Comparison of ENCODE assay signal across 8 cellular contexts in genomic region chr1:2546515-2547209, GRCh38. TPM values are rescaled to one million over a fixed set of nuclear protein-coding genes. Genes with fewer than 3 reads are reported as not detected.
DNase-seq lines count a peak whose midpoint lies in the region; ATAC-seq, FAIRE-seq and TF ChIP-seq lines count a peak whose summit lies in the region.

No MANE protein-coding gene starts in this region.

- FAIRE-seq in GM12892 (lab: Jason Lieb, UNC): peak; percentile 95

- TF ChIP-seq CTCF in WI38 (IDR thresholded peaks at IDR 0.05; ENCODE audit: low read depth, low read length): no peak
- TF ChIP-seq CTCF in cardiac fibroblast (IDR thresholded peaks at IDR 0.05; ENCODE audit: low read depth, low read length): no peak

- peak overlapping the region; percentile 61 for H3K4me3 ChIP-seq in WI38 (ENCODE audit: low read depth, low read length)
- H3K4me3 ChIP-seq in cardiac fibroblast (replicated peaks in 1 of 2; ENCODE audit: low read depth in 2 of 2, low read length in 2 of 2): peak overlapping the region; percentile 47 to 55

- DNase-seq in GM12892 (ENCODE audit: insufficient read length) (peak; percentile 90), NCI-H2029 treated with DMSO at 0.1 percent for 48 hours (lab: John Stamatoyannopoulos, UW) (peak; percentile 40), cardiac fibroblast (ENCODE audit: low read depth in 2 of 2) (peak; percentile 69 to 71), islet precursor cell (peak; percentile 94), putamen (ENCODE audit: low spot score) (no peak)
- peak; percentile 66 to 79 (median 79) for DNase-seq in stimulated activated CD4-positive, alpha-beta T cell treated with anti-CD3 and anti-CD28 coated beads, Interleukin-12 subunit alpha, Interleukin-12 subunit beta, amount 100 ng/mL, for 48 hours (ENCODE audit: low read depth in 2 of 3, low spot score in 1 of 3)

- peak; percentile 29 for ATAC-seq in HG02840 (IDR thresholded peaks at IDR 0.05; ENCODE audit: low FRiP score, unreplicated experiment)

- TF ChIP-seq POLR2A in GM12892 (IDR thresholded peaks at IDR 0.05; ENCODE audit: low read depth, low read length): no peak

RNA-seq across cellular contexts. Expression of gene TNFRSF14, which starts 9.5 kb away (rescaled TPM):
- polyA plus RNA-seq in GM12892 (2012; ENCODE audit: missing spikeins): 117 TPM

RNA-seq across cellular contexts. Expression of gene HES5, which starts 16.6 kb away (rescaled TPM):
- not detected for polyA plus RNA-seq in GM12892 (2012; ENCODE audit: missing spikeins)

RNA-seq across cellular contexts. Expression of gene PANK4, which starts 20.3 kb away (rescaled TPM):
- 12.0 TPM for polyA plus RNA-seq in GM12892 (2012; ENCODE audit: missing spikeins)

RNA-seq across cellular contexts. Expression of gene PRXL2B, which starts 39.9 kb away (rescaled TPM):
- polyA plus RNA-seq in GM12892 (2012; ENCODE audit: missing spikeins): 5.8 TPM
